ENCODE assay signal across 1 cellular context in genomic region chr14:49677643-49678042, GRCh38.
TF ChIP-seq lines count a peak whose summit lies in the region.

No MANE protein-coding gene starts in this region.

TF ChIP-seq in H1, 55 proteins besides CTCF, POLR2A, EP300 and RAD21:
- TF ChIP-seq BRCA1 (IDR thresholded peaks at IDR 0.05; ENCODE audit: low read depth, low read length), result no peak
- TF ChIP-seq TBP (IDR thresholded peaks at IDR 0.05; ENCODE audit: low read depth, low read length), result no peak
- no peak for TF ChIP-seq TCF12 (IDR thresholded peaks at IDR 0.05; ENCODE audit: low read depth, low read length)
- no peak for TF ChIP-seq RXRA (IDR thresholded peaks at IDR 0.05; ENCODE audit: insufficient read depth, low read depth, low read length)
- no peak for TF ChIP-seq SUZ12 (IDR thresholded peaks at IDR 0.05; ENCODE audit: low read length)
- TF ChIP-seq JUN (IDR thresholded peaks at IDR 0.05; ENCODE audit: low read depth, low read length), result no peak
- no peak for TF ChIP-seq TAF7 (optimal IDR thresholded peaks at IDR 0.05; ENCODE audit: borderline replicate concordance, low read depth, low read length)
- TF ChIP-seq MAX (IDR thresholded peaks at IDR 0.05), result no peak
- no peak for TF ChIP-seq ATF3 (IDR thresholded peaks at IDR 0.05; ENCODE audit: insufficient read depth, low read depth, low read length)
- TF ChIP-seq E2F6 (IDR thresholded peaks at IDR 0.05), result no peak
- no peak for TF ChIP-seq POLR2AphosphoS5 (IDR thresholded peaks at IDR 0.05; ENCODE audit: low read depth, low read length)
- no peak for TF ChIP-seq TAF1 (IDR thresholded peaks at IDR 0.05; ENCODE audit: low read depth, low read length)
- no peak for TF ChIP-seq YY1 (IDR thresholded peaks at IDR 0.05; ENCODE audit: low read depth, low read length)
- TF ChIP-seq MAFK (IDR thresholded peaks at IDR 0.05; ENCODE audit: low read depth, low read length), result no peak
